ENCODE assay signal across 15 cellular contexts in the genomic region with DNA sequence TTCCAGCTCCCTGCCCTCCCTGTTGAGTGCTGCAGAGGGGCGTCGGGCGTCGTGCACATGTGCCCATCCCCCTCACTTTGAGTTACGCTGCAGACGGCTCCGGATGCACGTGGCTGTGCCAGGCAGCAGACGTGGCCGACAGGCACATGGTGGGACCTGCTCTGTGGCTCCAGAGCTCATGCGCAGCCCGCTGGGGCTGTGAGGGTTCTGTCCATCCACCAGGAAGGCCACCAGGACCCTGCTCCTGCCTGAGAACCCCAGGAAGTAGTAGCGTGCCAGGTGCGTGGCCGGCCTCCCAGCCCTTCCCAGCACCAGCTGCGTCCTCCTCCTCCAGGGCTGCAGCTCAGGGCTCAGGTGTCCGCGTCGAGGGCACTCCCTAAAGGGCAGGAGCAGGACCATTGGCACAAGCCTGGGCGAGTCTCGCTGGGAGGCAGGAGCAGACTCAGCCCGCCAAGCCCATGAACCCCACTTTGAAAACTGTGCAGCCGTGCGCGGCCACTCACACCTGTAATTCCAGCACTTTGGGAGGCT. TPM values are rescaled to one million over a fixed set of nuclear protein-coding genes. Genes with fewer than 3 reads are reported as not detected.
DNase-seq lines count a peak whose midpoint lies in the region; ATAC-seq and TF ChIP-seq lines count a peak whose summit lies in the region.
"Had no signal": no experiment of that assay in that cellular context is flagged by ENCODE, and none has a peak within 500 bp of the region (broad histone marks: within the 10 kb centered on the region; RNA-seq: fewer than 3 reads in every experiment).

No MANE protein-coding gene starts in this region.

- no peaks in the 10 kb centered on the region for H3K4me1 Mint-ChIP-seq in chondrocyte (ENCODE audit: low read depth)
- H3K4me1 Mint-ChIP-seq: activated CD4-positive, alpha-beta T cell treated with anti-CD3 and anti-CD28 coated beads, Interleukin-2, amount 10 ng/mL, durations not matched to agents 7 days and 5 days; immature natural killer cell had no signal

- no peak overlapping the region for H3K4me3 Mint-ChIP-seq in chondrocyte (ENCODE audit: unreplicated experiment)
- H3K4me3 Mint-ChIP-seq: activated CD4-positive, alpha-beta T cell treated with anti-CD3 and anti-CD28 coated beads, Interleukin-2, amount 10 ng/mL, durations not matched to agents 7 days and 5 days; immature natural killer cell had no signal

- peak; percentile 31 for DNase-seq in cardiac septum (ENCODE audit: low spot score)
- no peak for DNase-seq in Right ventricle myocardium inferior (ENCODE audit: missing footprints)
- peak; percentile 88 for DNase-seq in chondrocyte (ENCODE audit: low spot score)
- peak in 2 of 3 donors; percentile 13 to 38 for DNase-seq in mucosa of descending colon
- DNase-seq in vagina (ENCODE audit: extremely low spot score in 2 of 2) = no peak
- no peak for DNase-seq in NCI-H748 (lab: John Stamatoyannopoulos, UW; ENCODE audit: unreplicated experiment)
- DNase-seq: activated CD4-positive, alpha-beta T cell treated with anti-CD3 and anti-CD28 coated beads, Interleukin-2, amount 10 ng/mL, durations not matched to agents 7 days and 5 days; DND-41; foreskin keratinocyte; immature natural killer cell; NCI-H526 had no signal

- no peak for ATAC-seq in Right ventricle myocardium inferior
- no peak for ATAC-seq in mucosa of descending colon
- ATAC-seq in HG03097 (IDR thresholded peaks at IDR 0.05; ENCODE audit: low FRiP score, unreplicated experiment) = no peak
- ATAC-seq in GM21825 (IDR thresholded peaks at IDR 0.05; ENCODE audit: unreplicated experiment) = no peak
- ATAC-seq: foreskin keratinocyte had no signal

- TF ChIP-seq POLR2A in vagina (IDR thresholded peaks at IDR 0.05) = no peak

- no peak overlapping the region for H3K27ac ChIP-seq in vagina
- H3K27ac ChIP-seq: foreskin keratinocyte, KMS-11 had no signal

- no peaks in the 10 kb centered on the region for H3K4me1 ChIP-seq in mucosa of descending colon (ENCODE audit: low read depth)
- H3K4me1 ChIP-seq in vagina = no peaks in the 10 kb centered on the region
- H3K4me1 ChIP-seq: foreskin keratinocyte had no signal

- no peaks in the 10 kb centered on the region for H3K36me3 Mint-ChIP-seq in chondrocyte (ENCODE audit: low read depth)
- H3K36me3 Mint-ChIP-seq: immature natural killer cell had no signal

- no peaks in the 10 kb centered on the region for H3K27me3 ChIP-seq in vagina

- H3K27me3 Mint-ChIP-seq in chondrocyte (ENCODE audit: low read depth) = peaks cover 30% of the 10 kb centered on the region
- H3K27me3 Mint-ChIP-seq: activated CD4-positive, alpha-beta T cell treated with anti-CD3 and anti-CD28 coated beads, Interleukin-2, amount 10 ng/mL, durations not matched to agents 7 days and 5 days; progenitor cell of endocrine pancreas had no signal

- intact Hi-C loops in cardiac septum (cut with DNase I) (no loop called here), Right ventricle myocardium inferior (cut with DNase I) (no loop called here), mucosa of descending colon (cut with DNase I, micrococcal nuclease) (no loop called here), vagina (cut with DNase I) (no loop called here)

- H3K9me3 ChIP-seq in mucosa of descending colon (no peaks in the 10 kb centered on the region), vagina (no peaks in the 10 kb centered on the region)

- H3K36me3 ChIP-seq in mucosa of descending colon (ENCODE audit: low read depth) (no peaks in the 10 kb centered on the region), vagina (no peaks in the 10 kb centered on the region)

- H3K4me3 ChIP-seq in mucosa of descending colon = no peak overlapping the region
- no peak overlapping the region for H3K4me3 ChIP-seq in vagina

- H3K27ac Mint-ChIP-seq in chondrocyte (ENCODE audit: unreplicated experiment) = no peak overlapping the region
- H3K27ac Mint-ChIP-seq: activated CD4-positive, alpha-beta T cell treated with anti-CD3 and anti-CD28 coated beads, Interleukin-2, amount 10 ng/mL, durations not matched to agents 7 days and 5 days; immature natural killer cell; progenitor cell of endocrine pancreas had no signal

- no peaks in the 10 kb centered on the region for H3K9me3 Mint-ChIP-seq in chondrocyte (ENCODE audit: low read depth)
- H3K9me3 Mint-ChIP-seq: activated CD4-positive, alpha-beta T cell treated with anti-CD3 and anti-CD28 coated beads, Interleukin-2, amount 10 ng/mL, durations not matched to agents 7 days and 5 days; immature natural killer cell had no signal

- TF ChIP-seq CTCF in chondrocyte (IDR thresholded peaks at IDR 0.05) (no peak), mucosa of descending colon (IDR thresholded peaks at IDR 0.05) (no peak), vagina (IDR thresholded peaks at IDR 0.05) (no peak)

RNA-seq across cellular contexts. Expression of a gene that starts 25.0 kb away (rescaled TPM):
- total RNA-seq in cardiac septum = 7.4 TPM
- total RNA-seq in Right ventricle myocardium inferior = 10.7 TPM
- total RNA-seq in chondrocyte = 0.65 to 0.72 TPM (median 0.68 TPM) in 3 replicates
- under 1 TPM; 0.26 to 0.44 (median 0.41) TPM for total RNA-seq in mucosa of descending colon
- 2.2 TPM for total RNA-seq in vagina
- total RNA-seq: foreskin keratinocyte had no signal

Comparison
In these comparisons a context has a peak if more than half of its experiments do, and no peak if none do; other contexts are left out.
1. DNase-seq: peak in cardiac septum (single experiment), chondrocyte (single experiment) and mucosa of descending colon (2 of 3); none in Right ventricle myocardium inferior (single experiment), vagina (0 of 2) and NCI-H748 (single experiment).